ENCODE assay signal across 16 cellular contexts in the genomic region with DNA sequence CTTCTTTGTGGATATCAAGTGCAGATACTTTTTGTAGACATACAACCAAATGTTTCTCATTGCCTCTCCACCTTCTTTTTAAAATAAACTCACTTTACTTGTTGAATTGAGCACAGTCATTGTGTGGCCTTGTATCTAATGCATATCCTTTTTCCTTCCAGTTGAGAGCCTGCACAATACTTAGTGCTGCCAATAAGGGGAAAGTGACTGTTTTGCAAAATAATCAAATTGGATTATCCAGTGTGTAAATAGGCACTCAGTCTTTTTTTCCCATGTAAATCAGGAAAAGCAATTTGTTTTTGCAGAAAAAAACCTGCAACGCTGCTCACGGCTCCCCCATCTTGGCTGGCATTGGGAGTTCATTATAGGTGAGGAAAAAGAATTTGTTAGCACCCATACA.
"Had no signal": no experiment of that assay in that cellular context is flagged by ENCODE, and none has a peak within 500 bp of the region (broad histone marks: within the 10 kb centered on the region; RNA-seq: fewer than 3 reads in every experiment).

No MANE protein-coding gene starts in this region.

- H3K36me3 Mint-ChIP-seq: activated naive CD8-positive, alpha-beta T cell; natural killer cell treated with Interleukin-12 subunit alpha and Interleukin-12 subunit beta and Interleukin-15 and Interleukin-18, amount 100 ng/mL, for 72 hours had no signal

- H3K36me3 ChIP-seq: spleen, stomach, thoracic aorta had no signal

- H3K27ac ChIP-seq: coronary artery, spleen, stomach, thoracic aorta had no signal

- H3K27me3 Mint-ChIP-seq: activated B cell treated with CpG ODN at 0.5 μM for 24 hours; activated CD4-positive, alpha-beta T cell treated with anti-CD3 and anti-CD28 coated beads, Interleukin-2, amount 10 ng/mL, durations not matched to agents 7 days and 5 days; activated naive CD8-positive, alpha-beta T cell; natural killer cell treated with Interleukin-12 subunit alpha and Interleukin-12 subunit beta and Interleukin-15 and Interleukin-18, amount 100 ng/mL, for 72 hours; T-helper 17 cell had no signal

- H3K9me3 ChIP-seq: spleen, stomach, thoracic aorta had no signal

- H3K27ac Mint-ChIP-seq: activated B cell treated with CpG ODN at 0.5 μM for 24 hours; activated CD4-positive, alpha-beta T cell treated with anti-CD3 and anti-CD28 coated beads, Interleukin-2, amount 10 ng/mL, durations not matched to agents 7 days and 5 days; activated naive CD8-positive, alpha-beta T cell; natural killer cell treated with Interleukin-12 subunit alpha and Interleukin-12 subunit beta and Interleukin-15 and Interleukin-18, amount 100 ng/mL, for 72 hours; T-helper 17 cell had no signal

- H3K9me3 Mint-ChIP-seq: activated B cell treated with CpG ODN at 0.5 μM for 24 hours; activated CD4-positive, alpha-beta T cell treated with anti-CD3 and anti-CD28 coated beads, Interleukin-2, amount 10 ng/mL, durations not matched to agents 7 days and 5 days had no signal

- H3K4me3 ChIP-seq: coronary artery, spleen, stomach, thoracic aorta had no signal

- DNase-seq: activated B cell treated with CpG ODN at 0.5 μM for 24 hours; activated CD4-positive, alpha-beta T cell treated with anti-CD3 and anti-CD28 coated beads, Interleukin-2, amount 10 ng/mL, durations not matched to agents 7 days and 5 days; activated CD8-positive, alpha-beta memory T cell treated with anti-CD3 and anti-CD28 coated beads for 24 hours; activated gamma-delta T cell treated with Interleukin-2 at 50 U/mL for 16 hours; amniotic stem cell; central memory CD4-positive, alpha-beta T cell; foreskin fibroblast; kidney glomerular epithelial cell; mesendoderm; spleen; stomach; T-helper 17 cell had no signal

- H3K27me3 ChIP-seq: spleen, stomach had no signal

- H3K4me3 Mint-ChIP-seq: activated B cell treated with CpG ODN at 0.5 μM for 24 hours; activated CD4-positive, alpha-beta T cell treated with anti-CD3 and anti-CD28 coated beads, Interleukin-2, amount 10 ng/mL, durations not matched to agents 7 days and 5 days; activated naive CD8-positive, alpha-beta T cell; natural killer cell treated with Interleukin-12 subunit alpha and Interleukin-12 subunit beta and Interleukin-15 and Interleukin-18, amount 100 ng/mL, for 72 hours; T-helper 17 cell had no signal

- H3K4me1 Mint-ChIP-seq: activated CD4-positive, alpha-beta T cell treated with anti-CD3 and anti-CD28 coated beads, Interleukin-2, amount 10 ng/mL, durations not matched to agents 7 days and 5 days; T-helper 17 cell had no signal
